ENCODE assay signal across 8 cellular contexts in genomic region chr7:74173866-74174605, GRCh38. TPM values are rescaled to one million over a fixed set of nuclear protein-coding genes. Genes with fewer than 3 reads are reported as not detected.
DNase-seq lines count a peak whose midpoint lies in the region; ATAC-seq and TF ChIP-seq lines count a peak whose summit lies in the region.

Gene EIF4H, plus strand, starts transcription at chr7:74174356. Its CDS starts 28 bp downstream, at chr7:74174384.

- POLR2A ChIA-PET in CD8-positive, alpha-beta memory T cell (lab: Charles Lee), result interaction anchor here (0.8 to 2.2 kb wide), 6 partner anchors 10 to 484 kb away, joined by 3 to 11 read pairs (median 6); partner anchors contain the start of genes GTF2I and LIMK1

- WGBS in lung, 2 donors, result 0% methylated on average over 82 to 95 of the region's 95 CpGs

- no peaks in the 10 kb centered on the region for H3K9me3 ChIP-seq in CD8-positive, alpha-beta memory T cell (ENCODE audit: low read length)
- no peaks in the 10 kb centered on the region for H3K9me3 ChIP-seq in lung (ENCODE audit: control insufficient read depth in 2 of 2, insufficient read depth in 1 of 2, low read length in 1 of 2)

- no peaks in the 10 kb centered on the region for H3K27me3 ChIP-seq in CD8-positive, alpha-beta memory T cell (ENCODE audit: insufficient read depth, low read length, poor library complexity, severe bottlenecking)
- H3K27me3 ChIP-seq in lung (ENCODE audit: control insufficient read depth, insufficient read depth), result no peaks in the 10 kb centered on the region

- peaks cover 37 to 56% (median 54%) of the 10 kb centered on the region in 3 donors for H3K4me1 Mint-ChIP-seq in CD8-positive, alpha-beta memory T cell

- no peak for TF ChIP-seq CTCF in lung (IDR thresholded peaks at IDR 0.05; ENCODE audit: control extremely low read depth, extremely low read depth)

- no peaks in the 10 kb centered on the region for H3K27me3 Mint-ChIP-seq in CD8-positive, alpha-beta memory T cell

- peaks cover 49% of the 10 kb centered on the region for H3K4me1 ChIP-seq in CD8-positive, alpha-beta memory T cell (ENCODE audit: insufficient read depth, low read length)
- peaks cover 5 to 27% of the 10 kb centered on the region in 2 donors for H3K4me1 ChIP-seq in lung (ENCODE audit: control insufficient read depth in 2 of 2, insufficient read depth in 2 of 2, low read length in 2 of 2)

- peaks cover 3% of the 10 kb centered on the region for H3K36me3 ChIP-seq in CD8-positive, alpha-beta memory T cell (ENCODE audit: insufficient read depth, low read length)
- H3K36me3 ChIP-seq in lung (ENCODE audit: control insufficient read depth in 2 of 2, insufficient read depth in 2 of 2, low read length in 2 of 2), result no peaks in the 10 kb centered on the region

- peak within 1 kb of the TSS; percentile 95 to 98 (median 96) for H3K27ac Mint-ChIP-seq in CD8-positive, alpha-beta memory T cell

- peak; percentile 63 for ATAC-seq in GM19468 (IDR thresholded peaks at IDR 0.05; ENCODE audit: extremely low read depth, unreplicated experiment)
- peak; percentile 96 for ATAC-seq in lung (ENCODE audit: insufficient read depth, low FRiP score)

- DNase-seq in CD8-positive, alpha-beta memory T cell, result peak; percentile 93 to 96 (median 95)
- DNase-seq in HS-5 (ENCODE audit: low read depth) (peak; percentile 80), NK-92 (lab: John Stamatoyannopoulos, UW; ENCODE audit: unreplicated experiment) (peak; percentile 58), lung (ENCODE audit: low spot score) (peak; percentile 96)
- peak; percentile 80 to 96 for DNase-seq in activated CD8-positive, alpha-beta memory T cell treated with anti-CD3 and anti-CD28 coated beads for 1 hour (ENCODE audit: extremely low read depth in 1 of 2, low read depth in 1 of 2)
- peak; percentile 91 for DNase-seq in effector CD4-positive, alpha-beta T cell
- peak; percentile 89 to 93 (median 93) for DNase-seq in stimulated activated CD4-positive, alpha-beta T cell treated with anti-CD3 and anti-CD28 coated beads, TNF-alpha, amount 100 ng/mL, for 24 hours (ENCODE audit: low read depth in 3 of 3)

- H3K36me3 Mint-ChIP-seq in CD8-positive, alpha-beta memory T cell, result peaks cover 0 to 32% (median 7%) of the 10 kb centered on the region in 3 donors

- H3K27ac ChIP-seq in CD8-positive, alpha-beta memory T cell (ENCODE audit: low read depth, low read length), result peak within 1 kb of the TSS; percentile 88
- H3K27ac ChIP-seq in lung (ENCODE audit: low read depth in 1 of 2, low read length in 1 of 2), result peak within 1 kb of the TSS; percentile 95 to 98

- CTCF ChIA-PET in CD8-positive, alpha-beta memory T cell (lab: Charles Lee), result interaction anchor here (1.0 to 2.4 kb wide), 6 partner anchors 10 to 110 kb away, joined by 3 to 13 read pairs (median 5); partner anchors contain the start of gene LIMK1

- H3K4me3 Mint-ChIP-seq in CD8-positive, alpha-beta memory T cell, result peak within 1 kb of the TSS; percentile 85 to 95 (median 91)

- H3K9me3 Mint-ChIP-seq in CD8-positive, alpha-beta memory T cell, result no peaks in the 10 kb centered on the region

- peak within 1 kb of the TSS; percentile 86 for H3K4me3 ChIP-seq in CD8-positive, alpha-beta memory T cell (ENCODE audit: low read length)
- peak within 1 kb of the TSS; percentile 100 for H3K4me3 ChIP-seq in lung

RNA-seq across cellular contexts. Expression of gene EIF4H, which starts in this region (rescaled TPM):
- total RNA-seq in CD8-positive, alpha-beta memory T cell, result 100 to 1,000 TPM; 346 to 349 TPM
- polyA plus RNA-seq in CD8-positive, alpha-beta memory T cell, result 207 TPM
- total RNA-seq in lung, result 100 to 1,000 TPM; 228 to 250 TPM
- 100 to 1,000 TPM; 125 to 217 TPM for polyA plus RNA-seq in lung

Comparison
In these comparisons a context has a peak if more than half of its experiments do, and no peak if none do; other contexts are left out.
1. Peak in every context shown above with its lines: DNase-seq, ATAC-seq, H3K4me3 ChIP-seq and H3K27ac ChIP-seq.